In genomic region chr12:9283346-9284095, GRCh38 we compare ENCODE assay signal across 1 cellular context.
TF ChIP-seq lines count a peak whose summit lies in the region.

No MANE protein-coding gene starts in this region.

TF ChIP-seq in GM12878, 131 proteins besides CTCF, POLR2A, EP300 and RAD21 (continued from another document):
- TF ChIP-seq E4F1 (IDR thresholded peaks at IDR 0.05; ENCODE audit: borderline replicate concordance, partially characterized antibody) (peak; percentile 36), POLR2AphosphoS5 (IDR thresholded peaks at IDR 0.05; ENCODE audit: low read length) (peak; percentile 26; the same call in 1 of the 2 replicates), ASH2L (IDR thresholded peaks at IDR 0.05; ENCODE audit: borderline replicate concordance, low read depth) (0 out of 2 replicates have a peak, but pooled peaks have one; percentile 42), MXI1 (IDR thresholded peaks at IDR 0.05; ENCODE audit: low read depth, low read length) (peak; percentile 72; the same call in 1 of the 2 replicates), PBX3 (IDR thresholded peaks at IDR 0.05; ENCODE audit: insufficient replicate concordance, low read depth, low read length) (peak; percentile 87), ZBTB40 (IDR thresholded peaks at IDR 0.05; ENCODE audit: borderline replicate concordance) (peak; percentile 81; the same call in 1 of the 2 replicates), SP1 (IDR thresholded peaks at IDR 0.05; ENCODE audit: low read depth, low read length) (peak; percentile 26), SIN3A (IDR thresholded peaks at IDR 0.05; ENCODE audit: low read depth, low read length) (peak; percentile 97), PKNOX1 (IDR thresholded peaks at IDR 0.05) (peak; percentile 93)
